In the genomic region with DNA sequence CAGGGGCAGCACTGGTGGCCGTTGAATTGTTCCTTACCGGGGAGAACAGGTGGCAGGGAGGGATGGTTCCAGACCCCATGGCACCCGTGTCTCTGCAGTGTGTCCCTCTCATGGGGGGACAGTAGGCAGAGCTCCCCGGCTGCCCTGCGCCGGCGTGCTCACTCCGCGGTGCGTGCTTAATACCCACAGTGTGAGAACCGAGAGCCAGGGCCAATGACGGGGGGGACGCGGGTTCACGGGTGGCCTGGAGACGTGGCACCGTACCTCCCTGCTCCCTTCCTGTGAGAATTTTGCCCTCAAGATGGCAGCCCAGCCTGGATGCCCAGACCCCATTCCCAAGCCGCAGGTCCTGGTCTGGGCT, we compare ENCODE assay signal across 25 cellular contexts. TPM values are rescaled to one million over a fixed set of nuclear protein-coding genes. Genes with fewer than 3 reads are reported as not detected.
"Had no signal": no experiment of that assay in that cellular context is flagged by ENCODE, and none has a peak within 500 bp of the region (broad histone marks: within the 10 kb centered on the region; RNA-seq: fewer than 3 reads in every experiment).

No MANE protein-coding gene starts in this region.

- H3K27ac ChIP-seq: HL-60, KMS-11, SJSA1, SK-N-MC had no signal

- H3K4me2 ChIP-seq: KMS-11 had no signal

- ATAC-seq: K562 had no signal

- H3K36me3 ChIP-seq: SJSA1 had no signal

- H3K4me3 Mint-ChIP-seq: IgD-negative memory B cell had no signal

- H3K27me3 Mint-ChIP-seq: IgD-negative memory B cell had no signal

- H3K4me3 ChIP-seq: K562, SJSA1, SK-N-MC had no signal

- H3K9me3 Mint-ChIP-seq: IgD-negative memory B cell had no signal

- H3K9ac ChIP-seq: KMS-11 had no signal

- DNase-seq: Kasumi-1, MM.1S, NCI-H1105 treated with DMSO at 0.1 percent for 48 hours, NCI-H1417 treated with DMSO at 0.1 percent for 48 hours, NCI-H146, NCI-H1694 treated with DMSO at 0.1 percent for 48 hours, NCI-H1930, NCI-H2081, NCI-H2107, NCI-H226, NCI-H446, NCI-H510A, NCI-H524 treated with DMSO at 0.1 percent for 48 hours, NCI-H69, NCI-H774, Right ventricle myocardium superior, RPMI8226, SIG-M5 had no signal

- H3K36me3 Mint-ChIP-seq: IgD-negative memory B cell had no signal

- H3K27me3 ChIP-seq: SJSA1 had no signal

- H3K4me1 ChIP-seq: SJSA1 had no signal

- H3K27ac Mint-ChIP-seq: IgD-negative memory B cell had no signal

RNA-seq across cellular contexts. Expression of gene PRDM16, which starts 47.1 kb away (rescaled TPM):
- total RNA-seq: M059J had no signal
- polyA plus RNA-seq: IgD-negative memory B cell had no signal
